2 cellular contexts compared by ENCODE assay signal in genomic region chr1:16015491-16015890, GRCh38.
TF ChIP-seq lines count a peak whose summit lies in the region.

No MANE protein-coding gene starts in this region.

TF ChIP-seq in A549, 52 proteins besides CTCF, POLR2A, EP300 and RAD21:
- TF ChIP-seq MAX (IDR thresholded peaks at IDR 0.05), result no peak
- TF ChIP-seq ZC3H11A (IDR thresholded peaks at IDR 0.05), result no peak
- TF ChIP-seq ELK1 (IDR thresholded peaks at IDR 0.05; ENCODE audit: low read depth, low read length), result no peak
- TF ChIP-seq FOXS1 (CRISPR knock-in tag; IDR thresholded peaks at IDR 0.05), result no peak
- TF ChIP-seq JUN (IDR thresholded peaks at IDR 0.05), result no peak
- no peak for TF ChIP-seq HOXB5 (CRISPR knock-in tag; IDR thresholded peaks at IDR 0.05)
- TF ChIP-seq TFCP2L1 (CRISPR knock-in tag; IDR thresholded peaks at IDR 0.05), result no peak
- no peak for TF ChIP-seq ATOH8 (CRISPR knock-in tag; IDR thresholded peaks at IDR 0.05; ENCODE audit: low read depth)
TF ChIP-seq in A549: peak in this region for 0.

TF ChIP-seq in K562, 482 proteins besides CTCF, POLR2A, EP300 and RAD21:
- TF ChIP-seq TAF1 (IDR thresholded peaks at IDR 0.05; ENCODE audit: control insufficient read depth, extremely low read depth, insufficient read depth, low read length, severe bottlenecking) (no peak), MLLT1 (IDR thresholded peaks at IDR 0.05) (0 out of 4 replicates have a peak, but pooled peaks of 1 of the 2 experiments have one; percentile 31), RERE (CRISPR knock-in tag; IDR thresholded peaks at IDR 0.05; ENCODE audit: borderline replicate concordance) (0 out of 2 replicates have a peak, but pooled peaks have one; percentile 9), ZBTB1 (CRISPR knock-in tag; IDR thresholded peaks at IDR 0.05; ENCODE audit: borderline replicate concordance, low read depth) (no peak), TCF15 (CRISPR knock-in tag; IDR thresholded peaks at IDR 0.05) (no peak)
